ENCODE assay signal across 21 cellular contexts in the genomic region with DNA sequence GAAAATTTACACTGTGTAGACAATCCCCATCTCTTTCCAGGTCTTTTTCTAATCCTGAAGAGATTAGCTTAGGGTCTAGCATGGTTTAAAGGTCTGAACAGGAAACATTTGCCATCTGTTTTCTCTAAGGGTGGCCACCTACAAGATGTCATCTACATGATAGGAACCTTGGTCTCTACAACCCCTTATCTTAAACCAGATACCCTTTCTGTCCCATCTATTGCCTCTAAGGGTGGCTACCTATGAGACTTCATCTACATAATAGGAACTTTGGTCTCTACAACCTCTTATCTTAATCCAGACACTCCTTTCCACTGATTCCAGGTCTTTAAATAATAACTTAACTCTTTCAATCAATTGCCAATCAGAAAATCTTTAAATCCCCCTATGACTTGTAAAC.
DNase-seq lines count a peak whose midpoint lies in the region; ATAC-seq, FAIRE-seq and TF ChIP-seq lines count a peak whose summit lies in the region.
"Had no signal": no experiment of that assay in that cellular context is flagged by ENCODE, and none has a peak within 500 bp of the region (broad histone marks: within the 10 kb centered on the region; RNA-seq: fewer than 3 reads in every experiment).

No MANE protein-coding gene starts in this region.

- TF ChIP-seq POLR2A in body of pancreas (IDR thresholded peaks at IDR 0.05) = no peak

- H3K9me3 ChIP-seq in hepatocyte (ENCODE audit: low read depth) = no peaks in the 10 kb centered on the region
- H3K9me3 ChIP-seq in small intestine (ENCODE audit: control insufficient read depth, low read depth) = no peaks in the 10 kb centered on the region
- no peaks in the 10 kb centered on the region for H3K9me3 ChIP-seq in body of pancreas
- H3K9me3 ChIP-seq: BE2C, BLaER1 had no signal

- no peaks in the 10 kb centered on the region for H3K9me2 ChIP-seq in hepatocyte (replicated peaks; ENCODE audit: insufficient read depth)

- no peaks in the 10 kb centered on the region for H4K20me1 ChIP-seq in hepatocyte (ENCODE audit: insufficient read depth, poor library complexity, severe bottlenecking)
- H4K20me1 ChIP-seq: BLaER1 had no signal

- no peak for TF ChIP-seq CTCF in hepatocyte (IDR thresholded peaks at IDR 0.05; ENCODE audit: poor library complexity)
- TF ChIP-seq CTCF in body of pancreas (IDR thresholded peaks at IDR 0.05) = no peak

- no peaks in the 10 kb centered on the region for H3K27me3 ChIP-seq in hepatocyte
- H3K27me3 ChIP-seq in small intestine (ENCODE audit: control insufficient read depth in 2 of 2, insufficient read depth in 2 of 2, low read length in 2 of 2) = no peaks in the 10 kb centered on the region
- H3K27me3 ChIP-seq in body of pancreas = no peaks in the 10 kb centered on the region
- H3K27me3 ChIP-seq: BE2C, BLaER1 had no signal

- ATAC-seq in body of pancreas (no peak), HG02973 (IDR thresholded peaks at IDR 0.05; ENCODE audit: unreplicated experiment) (no peak)

- no peak overlapping the region for H3K4me2 ChIP-seq in hepatocyte
- H3K4me2 ChIP-seq: BLaER1 had no signal

- no peak for FAIRE-seq in small intestine (lab: Jason Lieb, UNC)
- FAIRE-seq: A204.1, G401.6, GM12891, GM19239 had no signal

- H3K36me3 ChIP-seq in hepatocyte (replicated peaks; ENCODE audit: insufficient read depth, low read depth) (no peaks in the 10 kb centered on the region), small intestine (ENCODE audit: control insufficient read depth in 2 of 2, insufficient read depth in 2 of 2, low read length in 2 of 2) (no peaks in the 10 kb centered on the region), body of pancreas (replicated peaks in 1 of 2; ENCODE audit: insufficient read depth in 1 of 2, low read depth in 2 of 2) (no peaks in the 10 kb centered on the region)
- H3K36me3 ChIP-seq: BE2C, BLaER1 had no signal

- H3K27ac ChIP-seq in hepatocyte (peak overlapping the region; percentile 17), small intestine (ENCODE audit: low read depth in 1 of 2, low read length in 1 of 2) (no peak overlapping the region), body of pancreas (no peak overlapping the region)
- H3K27ac ChIP-seq: BLaER1 had no signal

- no peak overlapping the region for H2AFZ ChIP-seq in hepatocyte

- intact Hi-C loops in body of pancreas (cut with DNase I) = no loop called here

- H3K4me1 ChIP-seq in hepatocyte (ENCODE audit: insufficient read depth) = no peaks in the 10 kb centered on the region
- H3K4me1 ChIP-seq in small intestine (ENCODE audit: control insufficient read depth in 2 of 2, insufficient read depth in 1 of 2, low read depth in 1 of 2, low read length in 1 of 2) = no peaks in the 10 kb centered on the region
- H3K4me1 ChIP-seq in body of pancreas = no peaks in the 10 kb centered on the region
- H3K4me1 ChIP-seq: BE2C, BLaER1 had no signal

- H3K4me3 ChIP-seq in hepatocyte = no peak overlapping the region
- H3K4me3 ChIP-seq in small intestine (ENCODE audit: low read depth in 1 of 2, low read length in 2 of 2) = no peak overlapping the region
- no peak overlapping the region for H3K4me3 ChIP-seq in body of pancreas
- H3K4me3 ChIP-seq: BLaER1 had no signal

- DNase-seq in NCI-H82 (lab: John Stamatoyannopoulos, UW) = peak; percentile 61
- DNase-seq in hepatocyte (ENCODE audit: low spot score) = no peak
- DNase-seq in small intestine = peak; percentile 50
- no peak for DNase-seq in body of pancreas
- DNase-seq in NCI-H1092 (lab: John Stamatoyannopoulos, UW) = no peak
- DNase-seq: 8988T; ACHN; BE2C; C1 segment of cervical spinal cord; CD4-positive, alpha-beta memory T cell; CD4-positive, CD25-positive, alpha-beta regulatory T cell; CD8-positive, alpha-beta memory T cell; COR-L47; DMS79 treated with DMSO at 0.1 percent for 48 hours; GF-D8 had no signal

- no peaks in the 10 kb centered on the region for H3K79me2 ChIP-seq in hepatocyte

Comparison
In these comparisons a context has a peak if more than half of its experiments do, and no peak if none do; other contexts are left out.
1. DNase-seq: peak in NCI-H82 (single experiment) and small intestine (single experiment); none in hepatocyte (single experiment), body of pancreas (0 of 4) and NCI-H1092 (single experiment).